ENCODE assay signal across 16 cellular contexts in genomic region chr11:16511807-16512114, GRCh38.
"Had no signal": no experiment of that assay in that cellular context is flagged by ENCODE, and none has a peak within 500 bp of the region (broad histone marks: within the 10 kb centered on the region; RNA-seq: fewer than 3 reads in every experiment).

No MANE protein-coding gene starts in this region.

- H3K27ac Mint-ChIP-seq: naive B cell, nephron progenitor cell, type B pancreatic cell had no signal

- H3K4me3 ChIP-seq: gastroesophageal sphincter, right atrium auricular region, sigmoid colon, skin epidermis, stomach, thoracic aorta had no signal

- H3K4me1 ChIP-seq: sigmoid colon, stomach had no signal

- DNase-seq: effector memory CD4-positive, alpha-beta T cell; hippocampal formation; naive B cell; nephron progenitor cell; sigmoid colon; stimulated activated CD4-positive, alpha-beta T cell treated with anti-CD3 and anti-CD28 coated beads, Interleukin-12 subunit alpha, Interleukin-12 subunit beta, amount 100 ng/mL, for 4 hours; stimulated activated naive CD4-positive, alpha-beta T cell; stomach; substantia nigra had no signal

- H3K4me3 Mint-ChIP-seq: naive B cell, nephron progenitor cell, type B pancreatic cell had no signal

- H3K27me3 Mint-ChIP-seq: naive B cell, type B pancreatic cell had no signal

- H3K27ac ChIP-seq: gastroesophageal sphincter, sigmoid colon, skin epidermis, thoracic aorta had no signal

- H3K36me3 ChIP-seq: gastroesophageal sphincter, right atrium auricular region, sigmoid colon, stomach, thoracic aorta had no signal

- ATAC-seq: gastroesophageal sphincter had no signal

- FAIRE-seq: endometrium, urothelium cell line had no signal

- H3K9me3 ChIP-seq: right atrium auricular region, sigmoid colon, thoracic aorta had no signal

- H3K36me3 Mint-ChIP-seq: type B pancreatic cell had no signal

- H3K27me3 ChIP-seq: gastroesophageal sphincter, right atrium auricular region, sigmoid colon, stomach had no signal

- H3K4me1 Mint-ChIP-seq: naive B cell had no signal
